ENCODE assay signal across 1 cellular context in the genomic region with DNA sequence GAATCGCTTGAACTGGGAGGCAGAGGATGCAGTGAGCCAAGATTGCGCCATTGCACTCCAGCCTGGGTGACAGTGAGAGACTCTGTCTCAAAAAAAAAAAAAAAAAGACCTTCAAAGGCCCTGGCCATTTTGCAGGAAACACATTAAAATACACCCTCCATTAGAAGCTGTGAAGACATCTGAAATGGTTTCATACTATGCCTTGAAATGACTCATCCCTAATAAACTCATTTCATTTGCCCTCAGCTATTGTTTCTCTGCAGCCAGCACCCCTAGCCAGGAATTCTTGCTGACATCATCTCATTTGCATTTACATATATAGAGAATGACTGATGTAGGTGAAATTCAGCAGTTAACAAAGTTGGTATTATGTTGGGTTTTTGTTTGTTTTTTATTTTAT.
TF ChIP-seq lines count a peak whose summit lies in the region.

No MANE protein-coding gene starts in this region.

TF ChIP-seq in Ishikawa, 13 proteins besides CTCF, POLR2A, EP300 and RAD21 (continued from another document):
- TF ChIP-seq CEBPB (IDR thresholded peaks at IDR 0.05) (peak; percentile 45), ZBTB7A (IDR thresholded peaks at IDR 0.05; ENCODE audit: low read depth) (no peak)
- TF ChIP-seq, protein P1, sequence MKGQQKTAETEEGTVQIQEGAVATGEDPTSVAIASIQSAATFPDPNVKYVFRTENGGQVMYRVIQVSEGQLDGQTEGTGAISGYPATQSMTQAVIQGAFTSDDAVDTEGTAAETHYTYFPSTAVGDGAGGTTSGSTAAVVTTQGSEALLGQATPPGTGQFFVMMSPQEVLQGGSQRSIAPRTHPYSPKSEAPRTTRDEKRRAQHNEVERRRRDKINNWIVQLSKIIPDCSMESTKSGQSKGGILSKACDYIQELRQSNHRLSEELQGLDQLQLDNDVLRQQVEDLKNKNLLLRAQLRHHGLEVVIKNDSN (IDR thresholded peaks at IDR 0.05), result no peak
TF ChIP-seq in Ishikawa: peak in this region for 7.
